In the genomic region with DNA sequence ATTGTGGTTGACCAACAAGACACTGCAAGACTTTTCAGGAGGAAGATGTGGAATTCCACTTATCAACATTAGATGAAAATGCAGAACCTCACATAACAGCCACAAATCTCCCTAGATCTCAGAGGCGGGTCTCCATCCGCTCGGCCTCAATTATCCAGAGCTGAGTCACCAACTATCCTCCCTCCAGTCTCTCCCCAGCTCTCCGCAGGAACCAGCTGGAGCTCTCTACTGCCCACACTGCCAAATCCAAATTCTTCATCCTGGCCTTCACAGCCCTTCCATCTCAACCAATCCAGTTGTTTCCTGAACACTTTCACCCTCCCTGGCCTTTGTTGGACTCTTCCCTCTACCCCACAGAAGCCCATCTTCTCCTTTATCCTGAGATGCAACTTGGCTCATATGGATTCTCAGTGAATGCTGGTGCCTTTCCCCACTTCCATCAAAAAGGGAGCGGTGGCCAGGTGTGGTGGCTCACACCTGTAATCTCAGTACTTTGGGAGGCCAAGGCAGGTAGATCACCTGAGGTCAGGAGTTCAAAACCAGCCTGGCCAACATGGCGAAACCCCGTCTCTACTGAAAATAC, we compare ENCODE assay signal across 15 cellular contexts. TPM values are rescaled to one million over a fixed set of nuclear protein-coding genes. Genes with fewer than 3 reads are reported as not detected.
DNase-seq lines count a peak whose midpoint lies in the region; ATAC-seq, FAIRE-seq and TF ChIP-seq lines count a peak whose summit lies in the region.
"Had no signal": no experiment of that assay in that cellular context is flagged by ENCODE, and none has a peak within 500 bp of the region (broad histone marks: within the 10 kb centered on the region; RNA-seq: fewer than 3 reads in every experiment).

No MANE protein-coding gene starts in this region.

- peak overlapping the region; percentile 20 for H2AFZ ChIP-seq in keratinocyte (ENCODE audit: control insufficient read depth, low read length)

- H3K4me3 ChIP-seq in HUES6 (ENCODE audit: low read depth, low read length) (no peak overlapping the region; the same call in 1 of the 2 replicates), keratinocyte (ENCODE audit: control insufficient read depth in 2 of 3, extremely low read depth in 1 of 3, insufficient read depth in 2 of 3, low read depth in 1 of 3, low read length in 3 of 3) (no peak overlapping the region)

- H3K9me3 Mint-ChIP-seq in CD4-positive, alpha-beta T cell, result peaks cover under 1% of the 10 kb centered on the region

- no peak overlapping the region for H3K4me2 ChIP-seq in keratinocyte (ENCODE audit: control insufficient read depth, extremely low read depth, insufficient read depth, low read depth, low read length)

- peaks cover 34% of the 10 kb centered on the region for H3K4me1 ChIP-seq in HUES6 (ENCODE audit: control insufficient read depth, insufficient read depth, low read length)
- H3K4me1 ChIP-seq in keratinocyte (ENCODE audit: control insufficient read depth, extremely low read depth, insufficient read depth, low read length), result peaks cover 17% of the 10 kb centered on the region

- H3K9ac ChIP-seq in HUES6 (ENCODE audit: low read length) (peak overlapping the region; percentile 8), keratinocyte (ENCODE audit: control insufficient read depth, extremely low read depth, insufficient read depth, low read length) (no peak overlapping the region)

- dilution Hi-C loops in keratinocyte (cut with MboI; ENCODE audit: extremely low pct_ligation_motif_present, low sequenced_read_pairs), result no loop called here

- no peak overlapping the region for H3K27ac ChIP-seq in CD4-positive, alpha-beta T cell (ENCODE audit: low read depth, low read length)
- peak overlapping the region; percentile 5; the same call in 1 of the 2 replicates for H3K27ac ChIP-seq in HUES6 (ENCODE audit: low read depth, low read length)
- H3K27ac ChIP-seq in keratinocyte (ENCODE audit: control insufficient read depth, insufficient read depth, low read length), result no peak overlapping the region
- H3K27ac ChIP-seq: RWPE1 had no signal

- H3K9me3 ChIP-seq in CD4-positive, alpha-beta T cell (ENCODE audit: control insufficient read depth, low read length), result peaks cover 5% of the 10 kb centered on the region
- H3K9me3 ChIP-seq in HUES6 (ENCODE audit: control insufficient read depth, insufficient read depth, low read depth, low read length), result peaks cover 8% of the 10 kb centered on the region
- H3K9me3 ChIP-seq in keratinocyte (ENCODE audit: control insufficient read depth, low read depth, low read length), result no peaks in the 10 kb centered on the region

- H3K27me3 ChIP-seq in CD4-positive, alpha-beta T cell (ENCODE audit: control insufficient read depth, insufficient read depth, low read length), result no peaks in the 10 kb centered on the region
- H3K27me3 ChIP-seq in HUES6 (ENCODE audit: control insufficient read depth, insufficient read depth, low read length) (no peaks in the 10 kb centered on the region), keratinocyte (ENCODE audit: control insufficient read depth, extremely low read depth, insufficient read depth, low read length) (no peaks in the 10 kb centered on the region)

- H3K27me3 Mint-ChIP-seq in CD4-positive, alpha-beta T cell, result no peaks in the 10 kb centered on the region

- peaks cover under 1% of the 10 kb centered on the region for H3K79me2 ChIP-seq in keratinocyte (ENCODE audit: control insufficient read depth, insufficient read depth, low read length)

- no peaks in the 10 kb centered on the region for H4K20me1 ChIP-seq in keratinocyte (ENCODE audit: control insufficient read depth, extremely low read depth, insufficient read depth, low read length)

- H3K27ac Mint-ChIP-seq in CD4-positive, alpha-beta T cell, result peak overlapping the region; percentile 97
- H3K27ac Mint-ChIP-seq: activated T-cell treated with anti-CD3 and anti-CD28 coated beads, Interleukin-2, amount 50 U/mL, for 72 hours had no signal

- peaks cover 23% of the 10 kb centered on the region for H3K4me1 Mint-ChIP-seq in CD4-positive, alpha-beta T cell (ENCODE audit: low read depth)

- H3K36me3 Mint-ChIP-seq in CD4-positive, alpha-beta T cell (ENCODE audit: low read depth), result peaks cover 8% of the 10 kb centered on the region
- H3K36me3 Mint-ChIP-seq: CD4-positive, CD25-positive, alpha-beta regulatory T cell had no signal

- ATAC-seq in CD4-positive, alpha-beta T cell (ENCODE audit: poor library complexity), result no peak
- ATAC-seq in stimulated activated naive CD8-positive, alpha-beta T cell treated with anti-CD3 and anti-CD28 coated beads, Interleukin-15, Interleukin-2, amounts not matched to agents 100 U/mL and 50 U/mL, for 24 hours, result no peak
- ATAC-seq: activated T-cell treated with anti-CD3 and anti-CD28 coated beads, Interleukin-2, amount 50 U/mL, for 72 hours had no signal

- H3K9me1 ChIP-seq in keratinocyte (ENCODE audit: control insufficient read depth, extremely low read depth, insufficient read depth, low read length), result no peaks in the 10 kb centered on the region

- no peak for TF ChIP-seq CTCF in CD4-positive, alpha-beta T cell (IDR thresholded peaks at IDR 0.05)
- TF ChIP-seq CTCF in keratinocyte (optimal IDR thresholded peaks at IDR 0.05 in 1 of 3, IDR thresholded peaks at IDR 0.05 in 1 of 3, conservative IDR thresholded peaks at IDR 0.05 in 1 of 3; ENCODE audit: extremely low read depth in 1 of 3, insufficient read depth in 2 of 3, low read length in 3 of 3), result no peak

- no peak for DNase-seq in CD4-positive, alpha-beta T cell
- DNase-seq in amniotic epithelial cell (ENCODE audit: low read depth) (peak; percentile 83), keratinocyte (ENCODE audit: low read depth, low spot score) (no peak), anterior cingulate cortex (lab: John Stamatoyannopoulos, UW) (no peak), activated gamma-delta T cell treated with Interleukin-2 at 50 U/mL for 16 hours (no peak)
- DNase-seq in stimulated activated naive CD8-positive, alpha-beta T cell treated with anti-CD3 and anti-CD28 coated beads, Interleukin-15, Interleukin-2, amounts not matched to agents 100 U/mL and 50 U/mL, for 24 hours, result no peak
- no peak for DNase-seq in activated CD4-positive, alpha-beta T cell treated with anti-CD3 and anti-CD28 coated beads, Interleukin-2, amount 50 U/mL, for 48 hours
- DNase-seq: activated CD4-positive, CD25-positive, alpha-beta regulatory T cell; activated T-cell treated with anti-CD3 and anti-CD28 coated beads, Interleukin-2, amount 50 U/mL, for 72 hours; CD4-positive, CD25-positive, alpha-beta regulatory T cell; left cardiac atrium had no signal

- H3K36me3 ChIP-seq in HUES6 (ENCODE audit: control insufficient read depth, insufficient read depth, low read length) (no peaks in the 10 kb centered on the region), keratinocyte (ENCODE audit: control insufficient read depth in 2 of 2, extremely low read depth in 1 of 2, insufficient read depth in 2 of 2, low read length in 2 of 2) (no peaks in the 10 kb centered on the region)

- intact Hi-C loops in CD4-positive, alpha-beta T cell (cut with DNase I, micrococcal nuclease), result loop anchor here (5.0 kb wide), 1 partner anchor 108 kb away; no protein-coding TSS in a partner anchor

- no peak for FAIRE-seq in keratinocyte (lab: Jason Lieb, UNC)
- FAIRE-seq: colon, GM19239 had no signal

- H3K4me3 Mint-ChIP-seq in CD4-positive, alpha-beta T cell, result no peak overlapping the region
- H3K4me3 Mint-ChIP-seq: activated T-cell treated with anti-CD3 and anti-CD28 coated beads, Interleukin-2, amount 50 U/mL, for 72 hours had no signal

- POLR2A ChIA-PET in CD4-positive, alpha-beta T cell (lab: Charles Lee), result interaction anchor here (1.3 to 1.6 kb wide), 2 partner anchors 36 to 176 kb away, joined by 3 to 7 read pairs; a partner anchor contains a TSS

- CTCF ChIA-PET in CD4-positive, alpha-beta T cell (lab: Charles Lee), result interaction anchor here (0.6 kb wide), 1 partner anchor 50 kb away, joined by 3 read pairs; no protein-coding TSS in a partner anchor

RNA-seq across cellular contexts. Expression of a gene that starts 3.5 kb away (rescaled TPM):
- total RNA-seq in CD4-positive, alpha-beta T cell, result 10 to 100 TPM; 29.2 to 34.5 TPM
- 5.4 to 11.1 TPM (median 6.7 TPM) in 3 replicates for polyA plus RNA-seq in keratinocyte
- polyA plus RNA-seq in keratinocyte (2011; ENCODE audit: low read depth), result 0.31 TPM
- 6.9 and 7.2 TPM in 2 replicates for polyA plus RNA-seq in keratinocyte (2011; cell fraction: cytosol; rRNA removed)
- polyA plus RNA-seq in keratinocyte (2011; cell fraction: nucleus; rRNA removed), result 5.3 and 7.2 TPM in 2 replicates
- polyA plus RNA-seq in keratinocyte (2012; ENCODE audit: low replicate concordance), result 1.9 and 6.5 TPM in 2 replicates
- 5.8 to 14.9 TPM (median 6.7 TPM) in 3 replicates for polyA minus RNA-seq in keratinocyte
- 11.7 TPM for polyA minus RNA-seq in keratinocyte (2011; cell fraction: cytosol; rRNA and poly(A)+ RNA removed)
- 3.3 and 3.6 TPM in 2 replicates for polyA minus RNA-seq in keratinocyte (2011; cell fraction: nucleus; rRNA and poly(A)+ RNA removed)

RNA-seq across cellular contexts. Expression of a gene that starts 28.6 kb away (rescaled TPM):
- not detected for total RNA-seq in CD4-positive, alpha-beta T cell
- 1.7 to 5.2 TPM (median 2.8 TPM) in 3 replicates for polyA plus RNA-seq in keratinocyte
- polyA plus RNA-seq in keratinocyte (2011; ENCODE audit: low read depth), result 0.12 TPM
- 9.3 and 14.5 TPM in 2 replicates for polyA plus RNA-seq in keratinocyte (2011; cell fraction: cytosol; rRNA removed)
- 4.0 and 7.9 TPM in 2 replicates for polyA plus RNA-seq in keratinocyte (2011; cell fraction: nucleus; rRNA removed)
- 6.3 and 7.3 TPM in 2 replicates for polyA plus RNA-seq in keratinocyte (2012; ENCODE audit: low replicate concordance)
- 3.2 to 6.9 TPM (median 4.8 TPM) in 3 replicates for polyA minus RNA-seq in keratinocyte
- 19.0 TPM for polyA minus RNA-seq in keratinocyte (2011; cell fraction: cytosol; rRNA and poly(A)+ RNA removed)
- polyA minus RNA-seq in keratinocyte (2011; cell fraction: nucleus; rRNA and poly(A)+ RNA removed), result 1.5 and 3.2 TPM in 2 replicates
- polyA plus RNA-seq: CD4-positive, CD25-positive, alpha-beta regulatory T cell had no signal

RNA-seq across cellular contexts. Expression of a gene that starts 35.6 kb away (rescaled TPM):
- total RNA-seq in CD4-positive, alpha-beta T cell, result 10 to 100 TPM; 62.6 to 74.8 TPM
- polyA plus RNA-seq in keratinocyte, result 134 to 203 TPM (median 188 TPM) in 3 replicates
- polyA plus RNA-seq in keratinocyte (2011; ENCODE audit: low read depth), result 17.4 TPM
- 169 and 262 TPM in 2 replicates for polyA plus RNA-seq in keratinocyte (2011; cell fraction: cytosol; rRNA removed)
- 126 and 144 TPM in 2 replicates for polyA plus RNA-seq in keratinocyte (2011; cell fraction: nucleus; rRNA removed)
- 105 and 115 TPM in 2 replicates for polyA plus RNA-seq in keratinocyte (2012; ENCODE audit: low replicate concordance)
- polyA minus RNA-seq in keratinocyte, result 49.9 to 83.7 TPM (median 56.2 TPM) in 3 replicates
- polyA minus RNA-seq in keratinocyte (2011; cell fraction: cytosol; rRNA and poly(A)+ RNA removed), result 97.1 TPM
- polyA minus RNA-seq in keratinocyte (2011; cell fraction: nucleus; rRNA and poly(A)+ RNA removed), result 19.6 and 20.7 TPM in 2 replicates
